ENCODE assay signal across 15 cellular contexts in the genomic region with DNA sequence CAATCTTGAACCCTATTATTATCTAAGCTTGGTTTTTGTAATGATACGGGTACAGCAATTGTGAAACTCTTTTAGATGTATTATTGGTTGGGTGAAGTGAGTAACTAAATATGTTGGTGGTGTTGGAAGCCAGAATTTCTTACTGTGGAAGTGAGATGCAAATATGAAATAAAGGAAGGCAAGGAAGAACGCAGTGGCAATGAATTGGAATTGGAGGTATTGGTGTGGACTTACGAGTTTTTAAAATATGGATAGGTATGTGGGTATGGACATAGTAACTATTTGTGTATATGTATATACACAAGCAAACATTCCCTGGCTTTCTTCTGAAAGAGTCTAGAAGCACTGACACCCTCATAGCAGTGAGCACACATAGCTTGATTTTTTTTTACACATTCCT.
DNase-seq lines count a peak whose midpoint lies in the region; ATAC-seq and TF ChIP-seq lines count a peak whose summit lies in the region.
"Had no signal": no experiment of that assay in that cellular context is flagged by ENCODE, and none has a peak within 500 bp of the region (broad histone marks: within the 10 kb centered on the region; RNA-seq: fewer than 3 reads in every experiment).

No MANE protein-coding gene starts in this region.

- H3K27ac ChIP-seq in CD4-positive, alpha-beta T cell (ENCODE audit: low read depth, low read length) = no peak overlapping the region
- no peak overlapping the region for H3K27ac ChIP-seq in trophoblast cell (ENCODE audit: low read depth, low read length)
- H3K27ac ChIP-seq: GM23248 had no signal

- intact Hi-C loops in CD4-positive, alpha-beta T cell (cut with DNase I, micrococcal nuclease) = loop anchor here in 1 of 2 experiments (10.0 kb wide), 1 partner anchor 153 kb away; no protein-coding TSS in a partner anchor

- peak overlapping the region; percentile 1 for H3K27ac Mint-ChIP-seq in activated T-cell treated with anti-CD3 and anti-CD28 coated beads, Interleukin-2, amount 50 U/mL, for 24 hours
- no peak overlapping the region for H3K27ac Mint-ChIP-seq in activated T-cell treated with anti-CD3 and anti-CD28 coated beads, Interleukin-2, amount 50 U/mL, for 72 hours
- peak overlapping the region; percentile 3 for H3K27ac Mint-ChIP-seq in CD4-positive, alpha-beta T cell
- peak overlapping the region; percentile 3 for H3K27ac Mint-ChIP-seq in T-helper 17 cell
- H3K27ac Mint-ChIP-seq: CD8-positive, alpha-beta T cell had no signal

- no peak overlapping the region for H3K9ac ChIP-seq in trophoblast cell (ENCODE audit: low read length)
- H3K9ac ChIP-seq: GM23248 had no signal

- H3K79me1 ChIP-seq in trophoblast cell (ENCODE audit: low read length) = no peaks in the 10 kb centered on the region

- H3K36me3 Mint-ChIP-seq in activated T-cell treated with anti-CD3 and anti-CD28 coated beads, Interleukin-2, amount 50 U/mL, for 24 hours (ENCODE audit: low read depth) = peaks cover 74% of the 10 kb centered on the region
- H3K36me3 Mint-ChIP-seq in activated T-cell treated with anti-CD3 and anti-CD28 coated beads, Interleukin-2, amount 50 U/mL, for 72 hours (ENCODE audit: insufficient read depth in 2 of 2) = peaks cover 8 to 47% of the 10 kb centered on the region in 2 donors
- peaks cover 90% of the 10 kb centered on the region for H3K36me3 Mint-ChIP-seq in CD4-positive, alpha-beta T cell (ENCODE audit: low read depth)
- peaks cover 21% of the 10 kb centered on the region for H3K36me3 Mint-ChIP-seq in T-helper 17 cell (ENCODE audit: low read depth)

- no peak overlapping the region for H3K4me3 ChIP-seq in trophoblast cell (ENCODE audit: low read depth, low read length)
- H3K4me3 ChIP-seq: GM23248 had no signal

- no peak overlapping the region for H2AFZ ChIP-seq in trophoblast cell (ENCODE audit: insufficient read depth, low read length, poor library complexity)
- H2AFZ ChIP-seq: GM23248 had no signal

- no peak overlapping the region for H3K4me3 Mint-ChIP-seq in activated T-cell treated with anti-CD3 and anti-CD28 coated beads, Interleukin-2, amount 50 U/mL, for 24 hours
- no peak overlapping the region for H3K4me3 Mint-ChIP-seq in activated T-cell treated with anti-CD3 and anti-CD28 coated beads, Interleukin-2, amount 50 U/mL, for 72 hours
- H3K4me3 Mint-ChIP-seq in CD4-positive, alpha-beta T cell = no peak overlapping the region
- H3K4me3 Mint-ChIP-seq in T-helper 17 cell = no peak overlapping the region
- H3K4me3 Mint-ChIP-seq: CD8-positive, alpha-beta T cell had no signal

- no peak overlapping the region for H2BK5ac ChIP-seq in trophoblast cell (ENCODE audit: low read depth, low read length, poor library complexity)

- TF ChIP-seq CTCF in CD4-positive, alpha-beta T cell (IDR thresholded peaks at IDR 0.05) = no peak

- H3K27me3 Mint-ChIP-seq in activated T-cell treated with anti-CD3 and anti-CD28 coated beads, Interleukin-2, amount 50 U/mL, for 24 hours = no peaks in the 10 kb centered on the region
- H3K27me3 Mint-ChIP-seq in activated T-cell treated with anti-CD3 and anti-CD28 coated beads, Interleukin-2, amount 50 U/mL, for 72 hours (ENCODE audit: low read depth) = no peaks in the 10 kb centered on the region
- H3K27me3 Mint-ChIP-seq in CD4-positive, alpha-beta T cell = no peaks in the 10 kb centered on the region
- no peaks in the 10 kb centered on the region for H3K27me3 Mint-ChIP-seq in T-helper 17 cell

- no peaks in the 10 kb centered on the region for H3K9me3 ChIP-seq in CD4-positive, alpha-beta T cell (ENCODE audit: control insufficient read depth, low read length)
- H3K9me3 ChIP-seq in T-helper 17 cell (ENCODE audit: control insufficient read depth, low read length, poor library complexity, severe bottlenecking) (no peaks in the 10 kb centered on the region), trophoblast cell (ENCODE audit: insufficient read depth, low read depth, low read length) (no peaks in the 10 kb centered on the region)
- H3K9me3 ChIP-seq: Caco-2 had no signal

- POLR2A ChIA-PET in CD4-positive, alpha-beta T cell (lab: Charles Lee) = no interaction called here

- peaks cover 29% of the 10 kb centered on the region for H3K4me1 Mint-ChIP-seq in activated T-cell treated with anti-CD3 and anti-CD28 coated beads, Interleukin-2, amount 50 U/mL, for 24 hours (ENCODE audit: low read depth)
- peaks cover 19% of the 10 kb centered on the region for H3K4me1 Mint-ChIP-seq in activated T-cell treated with anti-CD3 and anti-CD28 coated beads, Interleukin-2, amount 50 U/mL, for 72 hours (ENCODE audit: low read depth)
- H3K4me1 Mint-ChIP-seq in CD4-positive, alpha-beta T cell (ENCODE audit: low read depth) = peaks cover 4% of the 10 kb centered on the region
- peaks cover 9% of the 10 kb centered on the region for H3K4me1 Mint-ChIP-seq in T-helper 17 cell

- ATAC-seq in activated T-cell treated with anti-CD3 and anti-CD28 coated beads, Interleukin-2, amount 50 U/mL, for 72 hours (replicated peaks in 1 of 2) = no peak
- no peak for ATAC-seq in CD4-positive, alpha-beta T cell (ENCODE audit: poor library complexity)
- no peak for ATAC-seq in T-helper 17 cell
- ATAC-seq: CD8-positive, alpha-beta T cell had no signal

- H3K4me1 ChIP-seq in trophoblast cell (ENCODE audit: control insufficient read depth in 1 of 2, insufficient read depth in 2 of 2, low read length in 2 of 2) = no peaks in the 10 kb centered on the region
- H3K4me1 ChIP-seq: Caco-2 had no signal

- H3K27me3 ChIP-seq in CD4-positive, alpha-beta T cell (ENCODE audit: control insufficient read depth, insufficient read depth, low read length) = no peaks in the 10 kb centered on the region
- H3K27me3 ChIP-seq in trophoblast cell (ENCODE audit: insufficient read depth, low read length) = no peaks in the 10 kb centered on the region

- no peak overlapping the region for H4K91ac ChIP-seq in trophoblast cell (ENCODE audit: low read depth, low read length)

- WGBS in trophoblast cell (ENCODE audit: extremely low coverage, insufficient coverage, insufficient read length) = no CpG with 5 or more reads among the region's 3 CpGs

- no peak overlapping the region for H2BK120ac ChIP-seq in trophoblast cell (ENCODE audit: insufficient read depth, low read length, poor library complexity)

- DNase-seq in activated T-cell treated with anti-CD3 and anti-CD28 coated beads, Interleukin-2, amount 50 U/mL, for 24 hours = no peak
- DNase-seq in activated T-cell treated with anti-CD3 and anti-CD28 coated beads, Interleukin-2, amount 50 U/mL, for 72 hours = no peak
- DNase-seq in CD4-positive, alpha-beta T cell = no peak
- DNase-seq in T-helper 17 cell (no peak), trophoblast cell (peak; percentile 63 to 89), activated gamma-delta T cell (lab: John Stamatoyannopoulos, UW) (no peak), NCI-H1105 (lab: John Stamatoyannopoulos, UW) (no peak)
- DNase-seq: C1 segment of cervical spinal cord; Caco-2; CD8-positive, alpha-beta T cell; DMS153; DND-41; GM23248; H7; HCEC 1CT had no signal

- H4K8ac ChIP-seq in trophoblast cell (ENCODE audit: low read depth, low read length) = no peak overlapping the region

- no peak overlapping the region for H3K14ac ChIP-seq in trophoblast cell (ENCODE audit: low read length)

- no peaks in the 10 kb centered on the region for H3K9me3 Mint-ChIP-seq in activated T-cell treated with anti-CD3 and anti-CD28 coated beads, Interleukin-2, amount 50 U/mL, for 24 hours
- H3K9me3 Mint-ChIP-seq in activated T-cell treated with anti-CD3 and anti-CD28 coated beads, Interleukin-2, amount 50 U/mL, for 72 hours = no peaks in the 10 kb centered on the region
- no peaks in the 10 kb centered on the region for H3K9me3 Mint-ChIP-seq in CD4-positive, alpha-beta T cell
- H3K9me3 Mint-ChIP-seq: CD8-positive, alpha-beta T cell had no signal

- no peak overlapping the region for H3K4ac ChIP-seq in trophoblast cell (ENCODE audit: low read depth, low read length)

- no peak overlapping the region for H3K23ac ChIP-seq in trophoblast cell (ENCODE audit: low read length)

- H4K12ac ChIP-seq in trophoblast cell (ENCODE audit: low read depth, low read length) = no peak overlapping the region

- no peaks in the 10 kb centered on the region for H3K79me2 ChIP-seq in trophoblast cell (ENCODE audit: control insufficient read depth, insufficient read depth, low read length, poor library complexity)

- H2AK5ac ChIP-seq in trophoblast cell (ENCODE audit: low read length) = no peak overlapping the region

- CTCF ChIA-PET in CD4-positive, alpha-beta T cell (lab: Charles Lee) = no interaction called here

- H3K4me2 ChIP-seq in trophoblast cell (ENCODE audit: low read length) = no peak overlapping the region

- no peak overlapping the region for H3K18ac ChIP-seq in trophoblast cell (ENCODE audit: low read length)

- peaks cover 2 to 9% of the 10 kb centered on the region in 2 experiments for H3K36me3 ChIP-seq in trophoblast cell (ENCODE audit: control insufficient read depth in 1 of 2, insufficient read depth in 2 of 2, low read length in 2 of 2)

- no peak overlapping the region for H2BK12ac ChIP-seq in trophoblast cell (ENCODE audit: low read length)

Comparison
In these comparisons a context has a peak if more than half of its experiments do, and no peak if none do; other contexts are left out.
1. DNase-seq: peak in trophoblast cell (2 of 2); none in activated T-cell treated with anti-CD3 and anti-CD28 coated beads, Interleukin-2, amount 50 U/mL, for 24 hours (single experiment), activated T-cell treated with anti-CD3 and anti-CD28 coated beads, Interleukin-2, amount 50 U/mL, for 72 hours (0 of 2), CD4-positive, alpha-beta T cell (0 of 10), T-helper 17 cell (0 of 3), activated gamma-delta T cell (single experiment) and NCI-H1105 (single experiment).